1 cellular context compared by ENCODE assay signal in genomic region chr4:8242782-8243556, GRCh38.
A peak's percentile ranks its signal among the peaks of the same experiment; 100 is the strongest.
TF ChIP-seq lines count a peak whose summit lies in the region.

No MANE protein-coding gene starts in this region.

TF ChIP-seq in K562, 482 proteins besides CTCF, POLR2A, EP300 and RAD21 (continued from another document and continues in another):
- TF ChIP-seq, protein P1, sequence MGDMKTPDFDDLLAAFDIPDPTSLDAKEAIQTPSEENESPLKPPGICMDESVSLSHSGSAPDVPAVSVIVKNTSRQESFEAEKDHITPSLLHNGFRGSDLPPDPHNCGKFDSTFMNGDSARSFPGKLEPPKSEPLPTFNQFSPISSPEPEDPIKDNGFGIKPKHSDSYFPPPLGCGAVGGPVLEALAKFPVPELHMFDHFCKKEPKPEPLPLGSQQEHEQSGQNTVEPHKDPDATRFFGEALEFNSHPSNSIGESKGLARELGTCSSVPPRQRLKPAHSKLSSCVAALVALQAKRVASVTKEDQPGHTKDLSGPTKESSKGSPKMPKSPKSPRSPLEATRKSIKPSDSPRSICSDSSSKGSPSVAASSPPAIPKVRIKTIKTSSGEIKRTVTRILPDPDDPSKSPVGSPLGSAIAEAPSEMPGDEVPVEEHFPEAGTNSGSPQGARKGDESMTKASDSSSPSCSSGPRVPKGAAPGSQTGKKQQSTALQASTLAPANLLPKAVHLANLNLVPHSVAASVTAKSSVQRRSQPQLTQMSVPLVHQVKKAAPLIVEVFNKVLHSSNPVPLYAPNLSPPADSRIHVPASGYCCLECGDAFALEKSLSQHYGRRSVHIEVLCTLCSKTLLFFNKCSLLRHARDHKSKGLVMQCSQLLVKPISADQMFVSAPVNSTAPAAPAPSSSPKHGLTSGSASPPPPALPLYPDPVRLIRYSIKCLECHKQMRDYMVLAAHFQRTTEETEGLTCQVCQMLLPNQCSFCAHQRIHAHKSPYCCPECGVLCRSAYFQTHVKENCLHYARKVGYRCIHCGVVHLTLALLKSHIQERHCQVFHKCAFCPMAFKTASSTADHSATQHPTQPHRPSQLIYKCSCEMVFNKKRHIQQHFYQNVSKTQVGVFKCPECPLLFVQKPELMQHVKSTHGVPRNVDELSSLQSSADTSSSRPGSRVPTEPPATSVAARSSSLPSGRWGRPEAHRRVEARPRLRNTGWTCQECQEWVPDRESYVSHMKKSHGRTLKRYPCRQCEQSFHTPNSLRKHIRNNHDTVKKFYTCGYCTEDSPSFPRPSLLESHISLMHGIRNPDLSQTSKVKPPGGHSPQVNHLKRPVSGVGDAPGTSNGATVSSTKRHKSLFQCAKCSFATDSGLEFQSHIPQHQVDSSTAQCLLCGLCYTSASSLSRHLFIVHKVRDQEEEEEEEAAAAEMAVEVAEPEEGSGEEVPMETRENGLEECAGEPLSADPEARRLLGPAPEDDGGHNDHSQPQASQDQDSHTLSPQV (IDR thresholded peaks at IDR 0.05): peak; percentile 65
- no peak for TF ChIP-seq MTA1 (IDR thresholded peaks at IDR 0.05; ENCODE audit: borderline replicate concordance)
- TF ChIP-seq KAT7 (CRISPR knock-in tag; IDR thresholded peaks at IDR 0.05; ENCODE audit: borderline replicate concordance): no peak
- TF ChIP-seq RFX1 (IDR thresholded peaks at IDR 0.05): peak; percentile 80
- TF ChIP-seq NR2C2 (CRISPR knock-in tag; IDR thresholded peaks at IDR 0.05): no peak
- TF ChIP-seq NR2C2 (tag; IDR thresholded peaks at IDR 0.05): peak; percentile 76
- TF ChIP-seq, protein P2, sequence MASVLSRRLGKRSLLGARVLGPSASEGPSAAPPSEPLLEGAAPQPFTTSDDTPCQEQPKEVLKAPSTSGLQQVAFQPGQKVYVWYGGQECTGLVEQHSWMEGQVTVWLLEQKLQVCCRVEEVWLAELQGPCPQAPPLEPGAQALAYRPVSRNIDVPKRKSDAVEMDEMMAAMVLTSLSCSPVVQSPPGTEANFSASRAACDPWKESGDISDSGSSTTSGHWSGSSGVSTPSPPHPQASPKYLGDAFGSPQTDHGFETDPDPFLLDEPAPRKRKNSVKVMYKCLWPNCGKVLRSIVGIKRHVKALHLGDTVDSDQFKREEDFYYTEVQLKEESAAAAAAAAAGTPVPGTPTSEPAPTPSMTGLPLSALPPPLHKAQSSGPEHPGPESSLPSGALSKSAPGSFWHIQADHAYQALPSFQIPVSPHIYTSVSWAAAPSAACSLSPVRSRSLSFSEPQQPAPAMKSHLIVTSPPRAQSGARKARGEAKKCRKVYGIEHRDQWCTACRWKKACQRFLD (CRISPR knock-in tag; IDR thresholded peaks at IDR 0.05): peak; percentile 86
- TF ChIP-seq, protein P3, sequence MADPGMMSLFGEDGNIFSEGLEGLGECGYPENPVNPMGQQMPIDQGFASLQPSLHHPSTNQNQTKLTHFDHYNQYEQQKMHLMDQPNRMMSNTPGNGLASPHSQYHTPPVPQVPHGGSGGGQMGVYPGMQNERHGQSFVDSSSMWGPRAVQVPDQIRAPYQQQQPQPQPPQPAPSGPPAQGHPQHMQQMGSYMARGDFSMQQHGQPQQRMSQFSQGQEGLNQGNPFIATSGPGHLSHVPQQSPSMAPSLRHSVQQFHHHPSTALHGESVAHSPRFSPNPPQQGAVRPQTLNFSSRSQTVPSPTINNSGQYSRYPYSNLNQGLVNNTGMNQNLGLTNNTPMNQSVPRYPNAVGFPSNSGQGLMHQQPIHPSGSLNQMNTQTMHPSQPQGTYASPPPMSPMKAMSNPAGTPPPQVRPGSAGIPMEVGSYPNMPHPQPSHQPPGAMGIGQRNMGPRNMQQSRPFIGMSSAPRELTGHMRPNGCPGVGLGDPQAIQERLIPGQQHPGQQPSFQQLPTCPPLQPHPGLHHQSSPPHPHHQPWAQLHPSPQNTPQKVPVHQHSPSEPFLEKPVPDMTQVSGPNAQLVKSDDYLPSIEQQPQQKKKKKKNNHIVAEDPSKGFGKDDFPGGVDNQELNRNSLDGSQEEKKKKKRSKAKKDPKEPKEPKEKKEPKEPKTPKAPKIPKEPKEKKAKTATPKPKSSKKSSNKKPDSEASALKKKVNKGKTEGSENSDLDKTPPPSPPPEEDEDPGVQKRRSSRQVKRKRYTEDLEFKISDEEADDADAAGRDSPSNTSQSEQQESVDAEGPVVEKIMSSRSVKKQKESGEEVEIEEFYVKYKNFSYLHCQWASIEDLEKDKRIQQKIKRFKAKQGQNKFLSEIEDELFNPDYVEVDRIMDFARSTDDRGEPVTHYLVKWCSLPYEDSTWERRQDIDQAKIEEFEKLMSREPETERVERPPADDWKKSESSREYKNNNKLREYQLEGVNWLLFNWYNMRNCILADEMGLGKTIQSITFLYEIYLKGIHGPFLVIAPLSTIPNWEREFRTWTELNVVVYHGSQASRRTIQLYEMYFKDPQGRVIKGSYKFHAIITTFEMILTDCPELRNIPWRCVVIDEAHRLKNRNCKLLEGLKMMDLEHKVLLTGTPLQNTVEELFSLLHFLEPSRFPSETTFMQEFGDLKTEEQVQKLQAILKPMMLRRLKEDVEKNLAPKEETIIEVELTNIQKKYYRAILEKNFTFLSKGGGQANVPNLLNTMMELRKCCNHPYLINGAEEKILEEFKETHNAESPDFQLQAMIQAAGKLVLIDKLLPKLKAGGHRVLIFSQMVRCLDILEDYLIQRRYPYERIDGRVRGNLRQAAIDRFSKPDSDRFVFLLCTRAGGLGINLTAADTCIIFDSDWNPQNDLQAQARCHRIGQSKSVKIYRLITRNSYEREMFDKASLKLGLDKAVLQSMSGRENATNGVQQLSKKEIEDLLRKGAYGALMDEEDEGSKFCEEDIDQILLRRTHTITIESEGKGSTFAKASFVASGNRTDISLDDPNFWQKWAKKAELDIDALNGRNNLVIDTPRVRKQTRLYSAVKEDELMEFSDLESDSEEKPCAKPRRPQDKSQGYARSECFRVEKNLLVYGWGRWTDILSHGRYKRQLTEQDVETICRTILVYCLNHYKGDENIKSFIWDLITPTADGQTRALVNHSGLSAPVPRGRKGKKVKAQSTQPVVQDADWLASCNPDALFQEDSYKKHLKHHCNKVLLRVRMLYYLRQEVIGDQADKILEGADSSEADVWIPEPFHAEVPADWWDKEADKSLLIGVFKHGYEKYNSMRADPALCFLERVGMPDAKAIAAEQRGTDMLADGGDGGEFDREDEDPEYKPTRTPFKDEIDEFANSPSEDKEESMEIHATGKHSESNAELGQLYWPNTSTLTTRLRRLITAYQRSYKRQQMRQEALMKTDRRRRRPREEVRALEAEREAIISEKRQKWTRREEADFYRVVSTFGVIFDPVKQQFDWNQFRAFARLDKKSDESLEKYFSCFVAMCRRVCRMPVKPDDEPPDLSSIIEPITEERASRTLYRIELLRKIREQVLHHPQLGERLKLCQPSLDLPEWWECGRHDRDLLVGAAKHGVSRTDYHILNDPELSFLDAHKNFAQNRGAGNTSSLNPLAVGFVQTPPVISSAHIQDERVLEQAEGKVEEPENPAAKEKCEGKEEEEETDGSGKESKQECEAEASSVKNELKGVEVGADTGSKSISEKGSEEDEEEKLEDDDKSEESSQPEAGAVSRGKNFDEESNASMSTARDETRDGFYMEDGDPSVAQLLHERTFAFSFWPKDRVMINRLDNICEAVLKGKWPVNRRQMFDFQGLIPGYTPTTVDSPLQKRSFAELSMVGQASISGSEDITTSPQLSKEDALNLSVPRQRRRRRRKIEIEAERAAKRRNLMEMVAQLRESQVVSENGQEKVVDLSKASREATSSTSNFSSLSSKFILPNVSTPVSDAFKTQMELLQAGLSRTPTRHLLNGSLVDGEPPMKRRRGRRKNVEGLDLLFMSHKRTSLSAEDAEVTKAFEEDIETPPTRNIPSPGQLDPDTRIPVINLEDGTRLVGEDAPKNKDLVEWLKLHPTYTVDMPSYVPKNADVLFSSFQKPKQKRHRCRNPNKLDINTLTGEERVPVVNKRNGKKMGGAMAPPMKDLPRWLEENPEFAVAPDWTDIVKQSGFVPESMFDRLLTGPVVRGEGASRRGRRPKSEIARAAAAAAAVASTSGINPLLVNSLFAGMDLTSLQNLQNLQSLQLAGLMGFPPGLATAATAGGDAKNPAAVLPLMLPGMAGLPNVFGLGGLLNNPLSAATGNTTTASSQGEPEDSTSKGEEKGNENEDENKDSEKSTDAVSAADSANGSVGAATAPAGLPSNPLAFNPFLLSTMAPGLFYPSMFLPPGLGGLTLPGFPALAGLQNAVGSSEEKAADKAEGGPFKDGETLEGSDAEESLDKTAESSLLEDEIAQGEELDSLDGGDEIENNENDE (IDR thresholded peaks at IDR 0.05; ENCODE audit: low read depth, low read length): no peak
- peak; percentile 60; the same call in 1 of the 2 replicates for TF ChIP-seq ZNF311 (CRISPR knock-in tag; IDR thresholded peaks at IDR 0.05)
- TF ChIP-seq ZNF583 (CRISPR knock-in tag; IDR thresholded peaks at IDR 0.05): peak; percentile 91
- peak in 1 of 2 experiments; percentile 78; a peak in 2 of 4 replicates for TF ChIP-seq TEAD1 (CRISPR knock-in tag; IDR thresholded peaks at IDR 0.05)
- TF ChIP-seq MTF1 (CRISPR knock-in tag; IDR thresholded peaks at IDR 0.05; ENCODE audit: borderline replicate concordance): peak; percentile 86
- 0 out of 2 replicates have a peak, but pooled peaks have one; percentile 67 for TF ChIP-seq GTF2E2 (tag; IDR thresholded peaks at IDR 0.05)
- 0 out of 2 replicates have a peak, but pooled peaks have one; percentile 59 for TF ChIP-seq TSHZ1 (CRISPR knock-in tag; IDR thresholded peaks at IDR 0.05)
- peak; percentile 69 for TF ChIP-seq STAT5B (CRISPR knock-in tag; IDR thresholded peaks at IDR 0.05)
- TF ChIP-seq ZNF586 (CRISPR knock-in tag; conservative IDR thresholded peaks at IDR 0.05): no peak
- TF ChIP-seq NFXL1 (CRISPR knock-in tag; IDR thresholded peaks at IDR 0.05): peak; percentile 87
- no peak for TF ChIP-seq XRCC3 (IDR thresholded peaks at IDR 0.05)
- TF ChIP-seq DPF2 (IDR thresholded peaks at IDR 0.05): no peak
- TF ChIP-seq, protein P4, sequence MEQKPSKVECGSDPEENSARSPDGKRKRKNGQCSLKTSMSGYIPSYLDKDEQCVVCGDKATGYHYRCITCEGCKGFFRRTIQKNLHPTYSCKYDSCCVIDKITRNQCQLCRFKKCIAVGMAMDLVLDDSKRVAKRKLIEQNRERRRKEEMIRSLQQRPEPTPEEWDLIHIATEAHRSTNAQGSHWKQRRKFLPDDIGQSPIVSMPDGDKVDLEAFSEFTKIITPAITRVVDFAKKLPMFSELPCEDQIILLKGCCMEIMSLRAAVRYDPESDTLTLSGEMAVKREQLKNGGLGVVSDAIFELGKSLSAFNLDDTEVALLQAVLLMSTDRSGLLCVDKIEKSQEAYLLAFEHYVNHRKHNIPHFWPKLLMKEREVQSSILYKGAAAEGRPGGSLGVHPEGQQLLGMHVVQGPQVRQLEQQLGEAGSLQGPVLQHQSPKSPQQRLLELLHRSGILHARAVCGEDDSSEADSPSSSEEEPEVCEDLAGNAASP (IDR thresholded peaks at IDR 0.05): no peak
- TF ChIP-seq IRF9 (tag; IDR thresholded peaks at IDR 0.05): peak; percentile 77
- TF ChIP-seq HEY1 (CRISPR knock-in tag; IDR thresholded peaks at IDR 0.05; ENCODE audit: borderline replicate concordance): no peak
- no peak for TF ChIP-seq ZNF75A (CRISPR knock-in tag; IDR thresholded peaks at IDR 0.05)
- TF ChIP-seq TEAD2 (tag; IDR thresholded peaks at IDR 0.05): peak; percentile 85
- no peak for TF ChIP-seq SAFB (IDR thresholded peaks at IDR 0.05; ENCODE audit: borderline replicate concordance, low read depth, low read length)
- TF ChIP-seq XRCC4 (IDR thresholded peaks at IDR 0.05; ENCODE audit: extremely low read depth, insufficient read depth, insufficient read length): no peak
- TF ChIP-seq YY1 (IDR thresholded peaks at IDR 0.05; ENCODE audit: borderline replicate concordance in 1 of 3, control insufficient read depth in 1 of 3, extremely low read depth in 1 of 3, insufficient read depth in 3 of 3, insufficient read length in 1 of 3, insufficient replicate concordance in 2 of 3, low read depth in 1 of 3, low read length in 2 of 3): peak in 1 of 3 experiments; percentile 6
- no peak for TF ChIP-seq KLF10 (CRISPR knock-in tag; IDR thresholded peaks at IDR 0.05)
- 0 out of 2 replicates have a peak, but pooled peaks have one; percentile 36 for TF ChIP-seq GTF2A2 (tag; IDR thresholded peaks at IDR 0.05)
- TF ChIP-seq POLR2H (tag; IDR thresholded peaks at IDR 0.05; ENCODE audit: low read depth): no peak
- TF ChIP-seq MEF2A (IDR thresholded peaks at IDR 0.05; ENCODE audit: control insufficient read depth, low read depth, low read length): no peak
- TF ChIP-seq CCAR2 (IDR thresholded peaks at IDR 0.05; ENCODE audit: low read depth, low read length): no peak
- no peak for TF ChIP-seq WHSC1 (IDR thresholded peaks at IDR 0.05; ENCODE audit: low read length)
- 0 out of 2 replicates have a peak, but pooled peaks have one; percentile 37 for TF ChIP-seq MECOM (CRISPR knock-in tag; IDR thresholded peaks at IDR 0.05)
- TF ChIP-seq FOS (IDR thresholded peaks at IDR 0.05; ENCODE audit: extremely low read depth, insufficient read length): no peak
- TF ChIP-seq NR2C1 (IDR thresholded peaks at IDR 0.05): no peak
- TF ChIP-seq NR2C1 (tag; IDR thresholded peaks at IDR 0.05): peak; percentile 86
- no peak for TF ChIP-seq LCOR (CRISPR knock-in tag; IDR thresholded peaks at IDR 0.05)
